In the genomic region with DNA sequence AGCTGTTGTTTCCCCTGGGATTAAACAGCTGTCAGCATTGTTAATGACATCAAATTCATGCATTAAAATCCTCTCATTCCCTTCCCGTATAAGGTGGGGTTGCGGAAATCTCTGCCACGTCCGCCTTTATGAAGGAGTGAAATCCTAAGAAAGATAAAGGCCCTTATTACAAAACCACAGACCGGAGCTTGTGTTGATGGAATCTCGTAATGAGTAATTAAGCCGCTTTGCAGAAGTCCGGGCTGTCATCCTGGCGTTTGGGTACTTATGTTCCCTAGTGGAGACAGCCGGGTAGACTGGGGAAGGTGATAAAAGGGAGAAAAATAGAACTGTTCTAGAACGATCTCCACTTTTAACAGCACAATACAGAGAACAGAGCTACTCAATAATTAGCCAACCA, we compare ENCODE assay signal across 22 cellular contexts.
DNase-seq lines count a peak whose midpoint lies in the region; ATAC-seq, FAIRE-seq and TF ChIP-seq lines count a peak whose summit lies in the region.
"Had no signal": no experiment of that assay in that cellular context is flagged by ENCODE, and none has a peak within 500 bp of the region (broad histone marks: within the 10 kb centered on the region; RNA-seq: fewer than 3 reads in every experiment).

No MANE protein-coding gene starts in this region.

- POLR2A ChIA-PET in RWPE1 (lab: Yijun Ruan, JAX; ENCODE audit: low non-redundant PET), result no interaction called here

- H4K8ac ChIP-seq in mesendoderm (ENCODE audit: low read depth, low read length), result no peak overlapping the region

- H3K23ac ChIP-seq in mesendoderm (ENCODE audit: low read length), result no peak overlapping the region

- no peaks in the 10 kb centered on the region for H3K4me1 Mint-ChIP-seq in astrocyte (ENCODE audit: low read depth, unreplicated experiment)

- WGBS in mesendoderm (ENCODE audit: extremely low coverage, insufficient coverage, low lambda C conversion rate), result no CpG with 5 or more reads among the region's 11 CpGs
- WGBS in right lobe of liver (ENCODE audit: insufficient coverage, low coverage, low lambda C conversion rate, missing lambda C conversion rate), result 91% methylated on average over 11 of the region's 11 CpGs

- H3K79me1 ChIP-seq in mesendoderm (ENCODE audit: low read length), result no peaks in the 10 kb centered on the region

- FAIRE-seq in astrocyte (lab: Jason Lieb, UNC), result no peak

- H3K27ac ChIP-seq in astrocyte (ENCODE audit: low read depth, low read length) (no peak overlapping the region), RWPE1 (no peak overlapping the region), mesendoderm (ENCODE audit: low read depth, low read length) (no peak overlapping the region), right lobe of liver (no peak overlapping the region)
- H3K27ac ChIP-seq: gastroesophageal sphincter, Peyer's patch, suprapubic skin had no signal

- H3K79me2 ChIP-seq in astrocyte (ENCODE audit: insufficient read depth, low read length) (no peaks in the 10 kb centered on the region), mesendoderm (ENCODE audit: control insufficient read depth, insufficient read depth, low read length) (no peaks in the 10 kb centered on the region)

- H2BK120ac ChIP-seq in mesendoderm (ENCODE audit: low read depth, low read length), result no peak overlapping the region

- intact Hi-C loops in right lobe of liver (cut with DNase I), result no loop called here

- H3K4me2 ChIP-seq in astrocyte (ENCODE audit: low read length) (peak overlapping the region; percentile 23), mesendoderm (ENCODE audit: low read length) (no peak overlapping the region)

- H3K56ac ChIP-seq in mesendoderm (ENCODE audit: low read length), result no peak overlapping the region

- no peaks in the 10 kb centered on the region for H3K27me3 ChIP-seq in astrocyte (ENCODE audit: insufficient read depth, low read length)
- H3K27me3 ChIP-seq in mesendoderm (ENCODE audit: insufficient read depth, low read length, poor library complexity), result no peaks in the 10 kb centered on the region
- no peaks in the 10 kb centered on the region for H3K27me3 ChIP-seq in right lobe of liver
- H3K27me3 ChIP-seq: gastroesophageal sphincter, Peyer's patch, suprapubic skin had no signal

- no peaks in the 10 kb centered on the region for H3K9me3 Mint-ChIP-seq in astrocyte (ENCODE audit: unreplicated experiment)
- H3K9me3 Mint-ChIP-seq: natural killer cell treated with Interleukin-12 subunit alpha and Interleukin-12 subunit beta and Interleukin-15 and Interleukin-18, amount 100 ng/mL, for 72 hours had no signal

- no peak for TF ChIP-seq POLR2A in right lobe of liver (IDR thresholded peaks at IDR 0.05)

- H3K9me3 ChIP-seq in astrocyte (ENCODE audit: insufficient read depth, low read depth, low read length) (no peaks in the 10 kb centered on the region), right lobe of liver (no peaks in the 10 kb centered on the region)
- H3K9me3 ChIP-seq: gastroesophageal sphincter, Peyer's patch, suprapubic skin had no signal

- H4K5ac ChIP-seq in mesendoderm (ENCODE audit: low read length), result no peak overlapping the region

- H4K20me1 ChIP-seq in astrocyte (ENCODE audit: insufficient read depth, low read length), result no peaks in the 10 kb centered on the region

- H3K4me3 ChIP-seq in astrocyte (ENCODE audit: insufficient read depth, low read depth, low read length) (no peak overlapping the region), retinal pigment epithelial cell (ENCODE audit: low read length) (peak overlapping the region; percentile 5), mesendoderm (ENCODE audit: low read length) (no peak overlapping the region), right lobe of liver (no peak overlapping the region)
- H3K4me3 ChIP-seq: Peyer's patch, suprapubic skin had no signal

- H3K4me3 Mint-ChIP-seq in astrocyte (ENCODE audit: unreplicated experiment), result no peak overlapping the region
- H3K4me3 Mint-ChIP-seq: activated CD4-positive, alpha-beta T cell treated with anti-CD3 and anti-CD28 coated beads for 36 hours; natural killer cell treated with Interleukin-12 subunit alpha and Interleukin-12 subunit beta and Interleukin-15 and Interleukin-18, amount 100 ng/mL, for 72 hours had no signal

- peak; percentile 44 for DNase-seq in NCI-H510A treated with DMSO at 0.1 percent for 48 hours (lab: John Stamatoyannopoulos, UW)
- DNase-seq in NCI-H510A (lab: John Stamatoyannopoulos, UW), result no peak
- peak; percentile 16 for DNase-seq in NCI-H1694 (lab: John Stamatoyannopoulos, UW)
- no peak for DNase-seq in astrocyte (ENCODE audit: low read depth)
- DNase-seq in retinal pigment epithelial cell (ENCODE audit: low read depth), result peak; percentile 82
- DNase-seq in RWPE1 (ENCODE audit: low spot score), result no peak
- no peak for DNase-seq in mesendoderm
- no peak for DNase-seq in right lobe of liver
- DNase-seq: ACHN; activated CD4-positive, alpha-beta T cell treated with anti-CD3 and anti-CD28 coated beads for 36 hours; activated naive CD4-positive, alpha-beta T cell treated with Interleukin-2 at 50 U/mL for 16 hours; C1 segment of cervical spinal cord; effector CD4-positive, alpha-beta T cell; NCI-H526 treated with DMSO at 0.1 percent for 48 hours; Peyer's patch had no signal

- no peak overlapping the region for H3K4ac ChIP-seq in mesendoderm (ENCODE audit: low read depth, low read length)

- H2AK5ac ChIP-seq in mesendoderm (ENCODE audit: low read length), result no peak overlapping the region

- H3K9ac ChIP-seq in astrocyte (ENCODE audit: low read length) (no peak overlapping the region), mesendoderm (ENCODE audit: low read length) (no peak overlapping the region)

- H3K18ac ChIP-seq in mesendoderm (ENCODE audit: low read length), result no peak overlapping the region

- H3K36me3 ChIP-seq in astrocyte (ENCODE audit: insufficient read depth, low read length) (no peaks in the 10 kb centered on the region), mesendoderm (ENCODE audit: control insufficient read depth, insufficient read depth, low read length) (no peaks in the 10 kb centered on the region), right lobe of liver (no peaks in the 10 kb centered on the region)
- H3K36me3 ChIP-seq: gastroesophageal sphincter, Peyer's patch, suprapubic skin had no signal

- TF ChIP-seq CTCF in astrocyte (IDR thresholded peaks at IDR 0.05; ENCODE audit: insufficient read depth, low read depth, low read length) (no peak), retinal pigment epithelial cell (conservative IDR thresholded peaks at IDR 0.05; ENCODE audit: low read depth, low read length) (peak; percentile 13), RWPE1 (conservative IDR thresholded peaks at IDR 0.05; ENCODE audit: low read depth) (no peak), right lobe of liver (IDR thresholded peaks at IDR 0.05) (no peak)

- no peaks in the 10 kb centered on the region for H3K4me1 ChIP-seq in astrocyte (ENCODE audit: insufficient read depth, low read length)
- H3K4me1 ChIP-seq in mesendoderm (ENCODE audit: control insufficient read depth, low read depth, low read length), result no peaks in the 10 kb centered on the region
- H3K4me1 ChIP-seq in right lobe of liver, result no peaks in the 10 kb centered on the region
- H3K4me1 ChIP-seq: Peyer's patch, suprapubic skin had no signal

- H2BK5ac ChIP-seq in mesendoderm (ENCODE audit: low read length), result no peak overlapping the region

- H3K36me3 Mint-ChIP-seq in astrocyte (ENCODE audit: low read depth, unreplicated experiment), result no peaks in the 10 kb centered on the region
- H3K36me3 Mint-ChIP-seq: natural killer cell treated with Interleukin-12 subunit alpha and Interleukin-12 subunit beta and Interleukin-15 and Interleukin-18, amount 100 ng/mL, for 72 hours had no signal

- no peak for ATAC-seq in right lobe of liver
- ATAC-seq: activated CD4-positive, alpha-beta T cell treated with anti-CD3 and anti-CD28 coated beads for 36 hours; esophagus mucosa; gastroesophageal sphincter; HCT116; natural killer cell treated with Interleukin-12 subunit alpha and Interleukin-12 subunit beta and Interleukin-15 and Interleukin-18, amount 100 ng/mL, for 72 hours; SK-N-SH treated with all-trans-retinoic acid at 6 μM for 48 hours had no signal

- H2AFZ ChIP-seq in astrocyte (ENCODE audit: low read depth, low read length), result no peak overlapping the region

- H3K27me3 Mint-ChIP-seq in astrocyte (ENCODE audit: low read depth, unreplicated experiment), result peaks cover 37% of the 10 kb centered on the region
- H3K27me3 Mint-ChIP-seq: activated CD4-positive, alpha-beta T cell treated with anti-CD3 and anti-CD28 coated beads for 36 hours had no signal

- no peak overlapping the region for H3K27ac Mint-ChIP-seq in astrocyte (ENCODE audit: unreplicated experiment)
- H3K27ac Mint-ChIP-seq: natural killer cell treated with Interleukin-12 subunit alpha and Interleukin-12 subunit beta and Interleukin-15 and Interleukin-18, amount 100 ng/mL, for 72 hours; progenitor cell of endocrine pancreas had no signal

- H2BK15ac ChIP-seq in mesendoderm (replicated peaks; ENCODE audit: low read depth), result no peak overlapping the region

- CTCF ChIA-PET in RWPE1 (lab: Yijun Ruan, JAX), result no interaction called here

Comparison
In these comparisons a context has a peak if more than half of its experiments do, and no peak if none do; other contexts are left out.
1. DNase-seq: peak in NCI-H510A treated with DMSO at 0.1 percent for 48 hours (single experiment), NCI-H1694 (single experiment) and retinal pigment epithelial cell (single experiment); none in NCI-H510A (single experiment), astrocyte (single experiment), RWPE1 (single experiment), mesendoderm (single experiment) and right lobe of liver (0 of 3).